In the genomic region with DNA sequence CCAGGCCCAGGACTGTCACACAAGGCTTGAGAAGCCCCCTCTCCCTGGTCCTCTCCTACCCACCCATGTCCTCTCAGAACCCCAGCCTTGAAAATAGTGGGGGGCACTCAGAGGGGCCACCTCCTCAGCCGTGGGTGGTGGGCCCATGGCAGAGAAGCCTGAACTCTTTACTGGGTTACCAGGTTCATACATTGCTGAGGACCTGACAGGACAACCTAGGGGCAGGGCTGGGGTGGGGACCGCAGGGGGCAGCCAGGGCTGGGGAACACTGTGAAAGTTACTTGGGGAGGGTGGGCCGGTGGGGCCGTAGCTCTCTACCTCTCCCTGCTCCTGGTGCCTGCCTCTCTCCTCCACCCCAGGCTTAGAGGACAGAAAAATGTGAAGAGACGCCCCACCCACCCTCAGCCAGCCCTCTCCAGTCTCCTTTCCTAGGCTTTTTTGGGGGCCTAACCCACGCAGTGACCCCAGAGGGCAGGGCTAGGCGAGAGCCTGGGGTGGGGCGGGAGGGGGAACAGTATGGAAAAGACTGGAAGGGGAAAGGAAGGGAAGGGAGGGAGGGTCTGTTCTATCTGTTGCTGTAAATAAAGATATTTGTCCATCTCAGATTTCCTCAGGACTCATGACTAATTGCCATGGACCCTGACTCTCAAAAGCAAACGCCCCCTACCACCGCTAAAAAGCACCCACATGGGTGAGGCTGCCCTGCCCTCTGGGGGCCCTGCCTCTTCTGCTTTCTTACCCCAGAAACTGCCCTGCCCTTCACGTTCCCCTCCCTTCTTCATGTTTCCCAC, we compare ENCODE assay signal across 16 cellular contexts. TPM values are rescaled to one million over a fixed set of nuclear protein-coding genes. Genes with fewer than 3 reads are reported as not detected.
DNase-seq lines count a peak whose midpoint lies in the region; ATAC-seq and TF ChIP-seq lines count a peak whose summit lies in the region.
"Had no signal": no experiment of that assay in that cellular context is flagged by ENCODE, and none has a peak within 500 bp of the region (broad histone marks: within the 10 kb centered on the region; RNA-seq: fewer than 3 reads in every experiment).

No MANE protein-coding gene starts in this region.

- no peaks in the 10 kb centered on the region for H3K36me3 ChIP-seq in hepatocyte (replicated peaks; ENCODE audit: insufficient read depth, low read depth)
- no peaks in the 10 kb centered on the region for H3K36me3 ChIP-seq in aorta (ENCODE audit: control insufficient read depth in 1 of 2, insufficient read depth in 2 of 2, low read length in 1 of 2)
- no peaks in the 10 kb centered on the region for H3K36me3 ChIP-seq in CD4-positive, alpha-beta memory T cell (ENCODE audit: insufficient read depth, low read length)

- ATAC-seq in aorta (ENCODE audit: low FRiP score), result no peak
- ATAC-seq: GM12878 had no signal

- H3K4me2 ChIP-seq in hepatocyte, result no peak overlapping the region

- H3K27me3 ChIP-seq in hepatocyte, result no peaks in the 10 kb centered on the region
- no peaks in the 10 kb centered on the region for H3K27me3 ChIP-seq in aorta (ENCODE audit: control insufficient read depth in 1 of 2, insufficient read depth in 2 of 2, low read length in 1 of 2)
- H3K27me3 ChIP-seq in CD4-positive, alpha-beta memory T cell (ENCODE audit: insufficient read depth, low read length), result no peaks in the 10 kb centered on the region

- H3K4me1 Mint-ChIP-seq in neural crest cell (peaks cover 13% of the 10 kb centered on the region), HFFc6 (ENCODE audit: low read depth) (peaks cover 7% of the 10 kb centered on the region; the same call in 1 of the 2 replicates)
- no peaks in the 10 kb centered on the region for H3K4me1 Mint-ChIP-seq in activated naive CD4-positive, alpha-beta T cell treated with anti-CD3 and anti-CD28 coated beads for 36 hours (ENCODE audit: low read depth)
- no peaks in the 10 kb centered on the region for H3K4me1 Mint-ChIP-seq in CD4-positive, alpha-beta memory T cell

- no peaks in the 10 kb centered on the region for H3K9me3 ChIP-seq in hepatocyte (ENCODE audit: low read depth)
- H3K9me3 ChIP-seq in aorta (ENCODE audit: control insufficient read depth, low read length), result no peaks in the 10 kb centered on the region
- no peaks in the 10 kb centered on the region for H3K9me3 ChIP-seq in CD4-positive, alpha-beta memory T cell (ENCODE audit: control insufficient read depth in 1 of 2, low read length in 2 of 2)

- CTCF ChIA-PET in RWPE1 (lab: Yijun Ruan, JAX), result interaction anchor here (2.0 kb wide), 1 partner anchor 30 kb away, joined by 9 read pairs; no protein-coding TSS in a partner anchor
- CTCF ChIA-PET in activated naive CD4-positive, alpha-beta T cell treated with anti-CD3 and anti-CD28 coated beads for 36 hours (lab: Charles Lee), result no interaction called here
- CTCF ChIA-PET in CD4-positive, alpha-beta memory T cell (lab: Charles Lee; ENCODE audit: partially characterized antibody), result no interaction called here

- no peaks in the 10 kb centered on the region for H3K79me2 ChIP-seq in hepatocyte

- 62% methylated on average over 8 of the region's 11 CpGs for WGBS in hepatocyte (ENCODE audit: low lambda C conversion rate, missing lambda C conversion rate)
- 85 to 90% methylated on average over 11 of the region's 11 CpGs for WGBS in aorta, 2 donors

- H3K4me3 Mint-ChIP-seq in neural crest cell (no peak overlapping the region), HFFc6 (no peak overlapping the region)
- no peak overlapping the region for H3K4me3 Mint-ChIP-seq in activated naive CD4-positive, alpha-beta T cell treated with anti-CD3 and anti-CD28 coated beads for 36 hours
- H3K4me3 Mint-ChIP-seq in CD4-positive, alpha-beta memory T cell, result no peak overlapping the region
- H3K4me3 Mint-ChIP-seq: CD4-positive, alpha-beta T cell had no signal

- H3K9me2 ChIP-seq in hepatocyte (replicated peaks; ENCODE audit: insufficient read depth), result no peaks in the 10 kb centered on the region

- H3K36me3 Mint-ChIP-seq in neural crest cell (ENCODE audit: low read depth) (peaks cover 5% of the 10 kb centered on the region), HFFc6 (ENCODE audit: low read depth) (no peaks in the 10 kb centered on the region)
- H3K36me3 Mint-ChIP-seq in activated naive CD4-positive, alpha-beta T cell treated with anti-CD3 and anti-CD28 coated beads for 36 hours (ENCODE audit: low read depth), result no peaks in the 10 kb centered on the region
- no peaks in the 10 kb centered on the region for H3K36me3 Mint-ChIP-seq in CD4-positive, alpha-beta memory T cell

- H3K27me3 Mint-ChIP-seq in neural crest cell (ENCODE audit: low read depth) (no peaks in the 10 kb centered on the region), HFFc6 (ENCODE audit: insufficient read depth) (peaks cover 33% of the 10 kb centered on the region)
- peaks cover 6% of the 10 kb centered on the region for H3K27me3 Mint-ChIP-seq in activated naive CD4-positive, alpha-beta T cell treated with anti-CD3 and anti-CD28 coated beads for 36 hours (ENCODE audit: low read depth)
- H3K27me3 Mint-ChIP-seq in CD4-positive, alpha-beta memory T cell, result peaks cover 13 to 31% of the 10 kb centered on the region in 2 donors

- H3K27ac ChIP-seq in RWPE1, result peak overlapping the region; percentile 28
- peak overlapping the region; percentile 89 for H3K27ac ChIP-seq in hepatocyte
- no peak overlapping the region for H3K27ac ChIP-seq in aorta (ENCODE audit: low read depth in 1 of 2, low read length in 2 of 2)
- H3K27ac ChIP-seq in CD4-positive, alpha-beta memory T cell (ENCODE audit: low read depth, low read length), result no peak overlapping the region
- H3K27ac ChIP-seq: GM23248 had no signal

- intact Hi-C loops in aorta (cut with DNase I), result no loop called here
- intact Hi-C loops in activated naive CD4-positive, alpha-beta T cell treated with anti-CD3 and anti-CD28 coated beads for 36 hours (cut with micrococcal nuclease), result no loop called here
- intact Hi-C loops in CD4-positive, alpha-beta memory T cell (cut with micrococcal nuclease), result no loop called here

- TF ChIP-seq CTCF in RWPE1 (conservative IDR thresholded peaks at IDR 0.05; ENCODE audit: low read depth) (no peak), hepatocyte (IDR thresholded peaks at IDR 0.05; ENCODE audit: poor library complexity) (no peak), neural crest cell (conservative IDR thresholded peaks at IDR 0.05) (no peak), HFFc6 (IDR thresholded peaks at IDR 0.05) (no peak)

- H3K27ac Mint-ChIP-seq in neural crest cell (ENCODE audit: unreplicated experiment) (peak overlapping the region; percentile 6), HFFc6 (no peak overlapping the region)
- no peak overlapping the region for H3K27ac Mint-ChIP-seq in activated naive CD4-positive, alpha-beta T cell treated with anti-CD3 and anti-CD28 coated beads for 36 hours
- H3K27ac Mint-ChIP-seq in CD4-positive, alpha-beta memory T cell, result no peak overlapping the region
- H3K27ac Mint-ChIP-seq: CD4-positive, alpha-beta T cell had no signal

- no peaks in the 10 kb centered on the region for H3K9me3 Mint-ChIP-seq in neural crest cell
- H3K9me3 Mint-ChIP-seq in activated naive CD4-positive, alpha-beta T cell treated with anti-CD3 and anti-CD28 coated beads for 36 hours, result no peaks in the 10 kb centered on the region
- no peaks in the 10 kb centered on the region for H3K9me3 Mint-ChIP-seq in CD4-positive, alpha-beta memory T cell
- no peaks in the 10 kb centered on the region for H3K9me3 Mint-ChIP-seq in HFFc6
- H3K9me3 Mint-ChIP-seq: CD4-positive, alpha-beta T cell had no signal

- H2AFZ ChIP-seq in hepatocyte, result no peak overlapping the region
- H2AFZ ChIP-seq: GM23248 had no signal

- H3K4me1 ChIP-seq in hepatocyte (ENCODE audit: insufficient read depth), result peaks cover 35% of the 10 kb centered on the region
- H3K4me1 ChIP-seq in aorta (ENCODE audit: control insufficient read depth in 1 of 2, insufficient read depth in 2 of 2, low read length in 2 of 2), result no peaks in the 10 kb centered on the region
- no peaks in the 10 kb centered on the region for H3K4me1 ChIP-seq in CD4-positive, alpha-beta memory T cell (ENCODE audit: insufficient read depth, low read length)

- H3K4me3 ChIP-seq in hepatocyte, result no peak overlapping the region
- H3K4me3 ChIP-seq in aorta (ENCODE audit: low read length in 2 of 2), result no peak overlapping the region
- no peak overlapping the region for H3K4me3 ChIP-seq in CD4-positive, alpha-beta memory T cell (ENCODE audit: low read length in 2 of 2)
- H3K4me3 ChIP-seq: GM12878, GM23248, K562 had no signal

- peaks cover 4% of the 10 kb centered on the region for H4K20me1 ChIP-seq in hepatocyte (ENCODE audit: insufficient read depth, poor library complexity, severe bottlenecking)

- POLR2A ChIA-PET in RWPE1 (lab: Yijun Ruan, JAX; ENCODE audit: low non-redundant PET), result no interaction called here
- POLR2A ChIA-PET in CD4-positive, alpha-beta memory T cell (lab: Charles Lee; ENCODE audit: partially characterized antibody), result no interaction called here

- DNase-seq in RWPE1 (ENCODE audit: low spot score) (no peak), hepatocyte (ENCODE audit: low spot score) (no peak), neural crest cell (ENCODE audit: low read depth, low spot score) (no peak), aorta (peak; percentile 24 to 33), HFFc6 (no peak)
- no peak for DNase-seq in activated naive CD4-positive, alpha-beta T cell treated with anti-CD3 and anti-CD28 coated beads for 36 hours
- no peak for DNase-seq in CD4-positive, alpha-beta memory T cell
- DNase-seq: AML-193; Calu3; CD4-positive, alpha-beta T cell; GM23248; HCEC 1CT; NCI-H187; NCI-H226 had no signal

RNA-seq across cellular contexts. Expression of gene MDFI, which starts 15.6 kb away (rescaled TPM):
- total RNA-seq in hepatocyte (106 and 115 TPM in 2 replicates), neural crest cell (64.2 and 65.8 TPM in 2 replicates), aorta (10 to 100 TPM in 1 of 2 donors, 1 to 10 TPM in 1; 9.3 to 22.3 TPM)
- polyA plus RNA-seq in hepatocyte (28.2 and 45.2 TPM in 2 replicates), aorta (1 to 10 TPM in 1 of 2 donors, under 1 TPM in 1; 0.13 to 5.4 TPM)
- not detected for total RNA-seq in activated naive CD4-positive, alpha-beta T cell treated with anti-CD3 and anti-CD28 coated beads for 36 hours
- total RNA-seq in CD4-positive, alpha-beta memory T cell, result not detected
- polyA plus RNA-seq in CD4-positive, alpha-beta memory T cell, result not detected
- under 1 TPM in 2 of 6 experiments, not detected in 4; 0.38 to 0.96 TPM for total RNA-seq in HFFc6 (2021; fragmentation: NEBNext Ultra II Directional; extraction: Animal tissue kit (Norgen Biotek cat#: 25700))
- total RNA-seq: CD4-positive, alpha-beta T cell; GM12878; GM23248; K562 had no signal
- polyA plus RNA-seq: GM12878, GM23248, K562 had no signal

Comparison
In these comparisons a context has a peak if more than half of its experiments do, and no peak if none do; other contexts are left out.
1. DNase-seq: peak in aorta (2 of 2); none in RWPE1 (single experiment), hepatocyte (single experiment), neural crest cell (single experiment), activated naive CD4-positive, alpha-beta T cell treated with anti-CD3 and anti-CD28 coated beads for 36 hours (single experiment), CD4-positive, alpha-beta memory T cell (0 of 5) and HFFc6 (single experiment).
2. H3K27ac ChIP-seq: peak in RWPE1 (single experiment) and hepatocyte (single experiment); none in aorta (0 of 2) and CD4-positive, alpha-beta memory T cell (single experiment).
3. RNA of gene MDFI, which starts 15.6 kb away (total RNA-seq): 106 to 115 TPM in hepatocyte, 64.2 to 65.8 TPM in neural crest cell and 9.3 to 22.3 TPM in aorta; 0.38 to 0.96 TPM in HFFc6, not detected in activated naive CD4-positive, alpha-beta T cell treated with anti-CD3 and anti-CD28 coated beads for 36 hours and not detected in CD4-positive, alpha-beta memory T cell; every median in the first group is over 4 times any median in the second.